In genomic region chr2:5697554-5697953, GRCh38 we compare ENCODE assay signal across 16 cellular contexts. TPM values are rescaled to one million over a fixed set of nuclear protein-coding genes. Genes with fewer than 3 reads are reported as not detected.
DNase-seq lines count a peak whose midpoint lies in the region; ATAC-seq lines count a peak whose summit lies in the region.
"Had no signal": no experiment of that assay in that cellular context is flagged by ENCODE, and none has a peak within 500 bp of the region (broad histone marks: within the 10 kb centered on the region; RNA-seq: fewer than 3 reads in every experiment).

No MANE protein-coding gene starts in this region.

- no peaks in the 10 kb centered on the region for H3K27me3 ChIP-seq in skeletal muscle satellite cell (ENCODE audit: control insufficient read depth, insufficient read depth, low read length)

- no peaks in the 10 kb centered on the region for H3K36me3 Mint-ChIP-seq in activated naive CD8-positive, alpha-beta T cell
- H3K36me3 Mint-ChIP-seq in activated naive CD8-positive, alpha-beta T cell treated with anti-CD3 and anti-CD28 coated beads, Interleukin-2, amount 50 U/mL, for 24 hours (ENCODE audit: low read depth): peaks cover 5% of the 10 kb centered on the region

- no peak overlapping the region for H3K27ac Mint-ChIP-seq in activated naive CD8-positive, alpha-beta T cell
- no peak overlapping the region for H3K27ac Mint-ChIP-seq in activated naive CD8-positive, alpha-beta T cell treated with anti-CD3 and anti-CD28 coated beads, Interleukin-2, amount 50 U/mL, for 24 hours
- H3K27ac Mint-ChIP-seq: activated T-helper 1 cell treated with anti-CD3 and anti-CD28 coated beads, Interleukin-12 subunit alpha, Interleukin-12 subunit beta, Interleukin-2, Interleukin-4 antibody, amounts not matched to agents 30 ng/mL and 10 ng/mL and 1 ng/mL, durations not matched to agents 14 hours and 24 hours and 36 hours had no signal

- H3K4me1 ChIP-seq in skeletal muscle satellite cell (ENCODE audit: control insufficient read depth, insufficient read depth, low read length): peaks cover 9% of the 10 kb centered on the region

- peak overlapping the region; percentile 47 for H3K4me3 ChIP-seq in SK-N-MC
- peak overlapping the region; percentile 39 for H3K4me3 ChIP-seq in iPS-18c (ENCODE audit: insufficient read depth, low read depth, low read length)
- peak overlapping the region; percentile 94 for H3K4me3 ChIP-seq in skeletal muscle satellite cell (ENCODE audit: low read length)

- H3K27ac ChIP-seq in SK-N-MC: no peak overlapping the region
- H3K27ac ChIP-seq: C4-2B, left lung, tibial nerve had no signal

- H3K9ac ChIP-seq in SK-N-MC (ENCODE audit: insufficient read length): no peak overlapping the region
- peak overlapping the region; percentile 62 for H3K9ac ChIP-seq in skeletal muscle satellite cell (ENCODE audit: low read depth, low read length)

- H3K36me3 ChIP-seq in SK-N-MC (ENCODE audit: insufficient read depth, low read length) (peaks cover 19% of the 10 kb centered on the region), skeletal muscle satellite cell (ENCODE audit: insufficient read depth, low read length) (no peaks in the 10 kb centered on the region)
- H3K36me3 ChIP-seq: breast epithelium, left lung, tibial nerve had no signal

- no peak for ATAC-seq in activated naive CD8-positive, alpha-beta T cell treated with anti-CD3 and anti-CD28 coated beads, Interleukin-2, amount 50 U/mL, for 24 hours
- no peak for ATAC-seq in HG03378 (IDR thresholded peaks at IDR 0.05; ENCODE audit: unreplicated experiment)

- H3K9me3 ChIP-seq in SK-N-MC (ENCODE audit: low read depth, low read length) (no peaks in the 10 kb centered on the region), iPS-18c (ENCODE audit: control insufficient read depth, insufficient read depth, low read length) (peaks cover 2% of the 10 kb centered on the region), skeletal muscle satellite cell (replicated peaks; ENCODE audit: low read length) (no peaks in the 10 kb centered on the region)
- H3K9me3 ChIP-seq: breast epithelium, left lung, tibial nerve had no signal

- H3K4me3 Mint-ChIP-seq in activated naive CD8-positive, alpha-beta T cell: peak overlapping the region; percentile 13
- no peak overlapping the region for H3K4me3 Mint-ChIP-seq in activated naive CD8-positive, alpha-beta T cell treated with anti-CD3 and anti-CD28 coated beads, Interleukin-2, amount 50 U/mL, for 24 hours
- H3K4me3 Mint-ChIP-seq: activated T-helper 1 cell treated with anti-CD3 and anti-CD28 coated beads, Interleukin-12 subunit alpha, Interleukin-12 subunit beta, Interleukin-2, Interleukin-4 antibody, amounts not matched to agents 30 ng/mL and 10 ng/mL and 1 ng/mL, durations not matched to agents 14 hours and 24 hours and 36 hours had no signal

- H3K27me3 Mint-ChIP-seq in activated naive CD8-positive, alpha-beta T cell: peaks cover 35% of the 10 kb centered on the region
- H3K27me3 Mint-ChIP-seq in activated naive CD8-positive, alpha-beta T cell treated with anti-CD3 and anti-CD28 coated beads, Interleukin-2, amount 50 U/mL, for 24 hours: peaks cover 62% of the 10 kb centered on the region

- peak overlapping the region; percentile 95 for H3K4me2 ChIP-seq in skeletal muscle satellite cell (ENCODE audit: low read length)

- no peak for DNase-seq in activated naive CD8-positive, alpha-beta T cell treated with anti-CD3 and anti-CD28 coated beads, Interleukin-2, amount 50 U/mL, for 24 hours
- DNase-seq in SK-N-MC (ENCODE audit: low read depth, low spot score) (no peak), dermis blood vessel endothelial cell (no peak), NCI-H510A (lab: John Stamatoyannopoulos, UW) (no peak)
- DNase-seq: GOT3, KBM-7, left lung had no signal

- H3K4me1 Mint-ChIP-seq in activated naive CD8-positive, alpha-beta T cell (ENCODE audit: low read depth): peaks cover 19% of the 10 kb centered on the region
- H3K4me1 Mint-ChIP-seq in activated naive CD8-positive, alpha-beta T cell treated with anti-CD3 and anti-CD28 coated beads, Interleukin-2, amount 50 U/mL, for 24 hours: peaks cover 11% of the 10 kb centered on the region

- H3K9me3 Mint-ChIP-seq in activated naive CD8-positive, alpha-beta T cell (ENCODE audit: low read depth): no peaks in the 10 kb centered on the region
- H3K9me3 Mint-ChIP-seq in activated naive CD8-positive, alpha-beta T cell treated with anti-CD3 and anti-CD28 coated beads, Interleukin-2, amount 50 U/mL, for 24 hours: no peaks in the 10 kb centered on the region
- H3K9me3 Mint-ChIP-seq: activated T-helper 1 cell treated with anti-CD3 and anti-CD28 coated beads, Interleukin-12 subunit alpha, Interleukin-12 subunit beta, Interleukin-2, Interleukin-4 antibody, amounts not matched to agents 30 ng/mL and 10 ng/mL and 1 ng/mL, durations not matched to agents 14 hours and 24 hours and 36 hours had no signal

RNA-seq across cellular contexts. Expression of gene SOX11, which starts 5.4 kb away (rescaled TPM):
- 0.25 and 4.2 TPM in 2 replicates for total RNA-seq in skeletal muscle satellite cell (2012; rRNA removed)
- total RNA-seq in dermis blood vessel endothelial cell: not detected in 2 replicates
- total RNA-seq: activated T-helper 1 cell treated with anti-CD3 and anti-CD28 coated beads, Interleukin-12 subunit alpha, Interleukin-12 subunit beta, Interleukin-2, Interleukin-4 antibody, amounts not matched to agents 30 ng/mL and 10 ng/mL and 1 ng/mL, durations not matched to agents 14 hours and 24 hours and 36 hours; SK-MEL-5; tibial nerve had no signal

Comparison
In these comparisons a context has a peak if more than half of its experiments do, and no peak if none do; other contexts are left out.
1. H3K4me3 ChIP-seq: peak in every context shown above with its lines; median percentile 94 in skeletal muscle satellite cell; 47 in SK-N-MC; 39 in iPS-18c.